8 cellular contexts compared by ENCODE assay signal in genomic region chr19:3625996-3626472, GRCh38. TPM values are rescaled to one million over a fixed set of nuclear protein-coding genes. Genes with fewer than 3 reads are reported as not detected.
A peak's percentile ranks its signal among the peaks of the same experiment; 100 is the strongest.
DNase-seq lines count a peak whose midpoint lies in the region; ATAC-seq, FAIRE-seq and TF ChIP-seq lines count a peak whose summit lies in the region.

No MANE protein-coding gene starts in this region.

- no peaks in the 10 kb centered on the region for H3K36me3 Mint-ChIP-seq in activated naive CD8-positive, alpha-beta T cell treated with anti-CD3 and anti-CD28 coated beads, Interleukin-2, amount 10 ng/mL, durations not matched to agents 7 days and 5 days

- peak; percentile 6 for ATAC-seq in HG03066 (IDR thresholded peaks at IDR 0.05; ENCODE audit: low read depth, unreplicated experiment)
- peak; percentile 10 for ATAC-seq in activated naive CD8-positive, alpha-beta T cell treated with anti-CD3 and anti-CD28 coated beads, Interleukin-2, amount 10 ng/mL, durations not matched to agents 7 days and 5 days (ENCODE audit: low read depth)
- ATAC-seq in thoracic aorta (ENCODE audit: insufficient number of reproducible peaks, low FRiP score, low read depth): no peak
- no peak for ATAC-seq in HG03139 (IDR thresholded peaks at IDR 0.05; ENCODE audit: unreplicated experiment)

- DNase-seq in EH (ENCODE audit: low read depth): peak; percentile 24
- no peak for DNase-seq in activated naive CD8-positive, alpha-beta T cell treated with anti-CD3 and anti-CD28 coated beads, Interleukin-2, amount 10 ng/mL, durations not matched to agents 7 days and 5 days
- DNase-seq in keratinocyte (ENCODE audit: low read depth, low spot score): no peak
- DNase-seq in thoracic aorta (ENCODE audit: low spot score): no peak
- DNase-seq in GM20000 (ENCODE audit: low spot score): no peak
- no peak for DNase-seq in NCI-H345 treated with DMSO at 0.1 percent for 48 hours (lab: John Stamatoyannopoulos, UW; ENCODE audit: unreplicated experiment)

- peaks cover 31% of the 10 kb centered on the region for H3K79me2 ChIP-seq in keratinocyte (ENCODE audit: control insufficient read depth, insufficient read depth, low read length)

- H3K27ac ChIP-seq in keratinocyte (ENCODE audit: control insufficient read depth, insufficient read depth, low read length) (peak overlapping the region; percentile 98), thoracic aorta (peak overlapping the region; percentile 84 to 92)

- H3K4me3 ChIP-seq in keratinocyte (ENCODE audit: control insufficient read depth in 2 of 3, extremely low read depth in 1 of 3, insufficient read depth in 2 of 3, low read depth in 1 of 3, low read length in 3 of 3): peak overlapping the region; percentile 90 to 95 (median 93)
- H3K4me3 ChIP-seq in thoracic aorta: peak overlapping the region; percentile 86

- H3K4me1 ChIP-seq in keratinocyte (ENCODE audit: control insufficient read depth, extremely low read depth, insufficient read depth, low read length) (peaks cover 13% of the 10 kb centered on the region), thoracic aorta (ENCODE audit: control insufficient read depth in 1 of 2, low read depth in 2 of 2) (peaks cover 12 to 31% of the 10 kb centered on the region in 2 donors)

- H2AFZ ChIP-seq in keratinocyte (ENCODE audit: control insufficient read depth, low read length): peak overlapping the region; percentile 95

- no peak for FAIRE-seq in keratinocyte (lab: Jason Lieb, UNC)

- TF ChIP-seq CTCF in keratinocyte (optimal IDR thresholded peaks at IDR 0.05 in 1 of 3, IDR thresholded peaks at IDR 0.05 in 1 of 3, conservative IDR thresholded peaks at IDR 0.05 in 1 of 3; ENCODE audit: extremely low read depth in 1 of 3, insufficient read depth in 2 of 3, low read length in 3 of 3) (no peak), thoracic aorta (IDR thresholded peaks at IDR 0.05) (no peak), GM20000 (IDR thresholded peaks at IDR 0.05; ENCODE audit: extremely low read depth, missing control alignments) (no peak)

- H3K9me3 ChIP-seq in keratinocyte (ENCODE audit: control insufficient read depth, low read depth, low read length) (no peaks in the 10 kb centered on the region), thoracic aorta (no peaks in the 10 kb centered on the region)

- H3K27me3 ChIP-seq in keratinocyte (ENCODE audit: control insufficient read depth, extremely low read depth, insufficient read depth, low read length): no peaks in the 10 kb centered on the region
- no peaks in the 10 kb centered on the region for H3K27me3 ChIP-seq in thoracic aorta (replicated peaks; ENCODE audit: insufficient read depth)

- H3K9me3 Mint-ChIP-seq in activated naive CD8-positive, alpha-beta T cell treated with anti-CD3 and anti-CD28 coated beads, Interleukin-2, amount 10 ng/mL, durations not matched to agents 7 days and 5 days: no peaks in the 10 kb centered on the region

- no peaks in the 10 kb centered on the region for H3K27me3 Mint-ChIP-seq in activated naive CD8-positive, alpha-beta T cell treated with anti-CD3 and anti-CD28 coated beads, Interleukin-2, amount 10 ng/mL, durations not matched to agents 7 days and 5 days

- peak overlapping the region; percentile 97 for H3K4me3 Mint-ChIP-seq in activated naive CD8-positive, alpha-beta T cell treated with anti-CD3 and anti-CD28 coated beads, Interleukin-2, amount 10 ng/mL, durations not matched to agents 7 days and 5 days

- H3K36me3 ChIP-seq in keratinocyte (ENCODE audit: control insufficient read depth in 2 of 2, extremely low read depth in 1 of 2, insufficient read depth in 2 of 2, low read length in 2 of 2) (peaks cover 3 to 5% of the 10 kb centered on the region in 2 experiments), thoracic aorta (peaks cover 11% of the 10 kb centered on the region)

- H3K4me2 ChIP-seq in keratinocyte (ENCODE audit: control insufficient read depth, extremely low read depth, insufficient read depth, low read depth, low read length): peak overlapping the region; percentile 81

- H4K20me1 ChIP-seq in keratinocyte (ENCODE audit: control insufficient read depth, extremely low read depth, insufficient read depth, low read length): no peaks in the 10 kb centered on the region

- H3K9ac ChIP-seq in keratinocyte (ENCODE audit: control insufficient read depth, extremely low read depth, insufficient read depth, low read length): peak overlapping the region; percentile 97

- dilution Hi-C loops in keratinocyte (cut with MboI; ENCODE audit: extremely low pct_ligation_motif_present, low sequenced_read_pairs): no loop called here

- POLR2A ChIA-PET in activated naive CD8-positive, alpha-beta T cell treated with anti-CD3 and anti-CD28 coated beads, Interleukin-2, amount 10 ng/mL, durations not matched to agents 7 days and 5 days (lab: Charles Lee): no interaction called here

- H3K9me1 ChIP-seq in keratinocyte (ENCODE audit: control insufficient read depth, extremely low read depth, insufficient read depth, low read length): no peaks in the 10 kb centered on the region

- H3K27ac Mint-ChIP-seq in activated naive CD8-positive, alpha-beta T cell treated with anti-CD3 and anti-CD28 coated beads, Interleukin-2, amount 10 ng/mL, durations not matched to agents 7 days and 5 days: peak overlapping the region; percentile 91

- H3K4me1 Mint-ChIP-seq in activated naive CD8-positive, alpha-beta T cell treated with anti-CD3 and anti-CD28 coated beads, Interleukin-2, amount 10 ng/mL, durations not matched to agents 7 days and 5 days: peaks cover 13% of the 10 kb centered on the region

RNA-seq across cellular contexts. Expression of gene CACTIN, which starts 0.6 kb away (rescaled TPM):
- total RNA-seq in activated naive CD8-positive, alpha-beta T cell treated with anti-CD3 and anti-CD28 coated beads, Interleukin-2, amount 10 ng/mL, durations not matched to agents 7 days and 5 days: 10 to 100 TPM; 36.8 to 40.8 TPM
- polyA plus RNA-seq in keratinocyte: 10.8 to 15.0 TPM (median 11.1 TPM) in 3 replicates
- polyA plus RNA-seq in keratinocyte (2011; ENCODE audit: low read depth): 7.5 TPM
- 5.9 and 14.2 TPM in 2 replicates for polyA plus RNA-seq in keratinocyte (2011; cell fraction: cytosol; rRNA removed)
- polyA plus RNA-seq in keratinocyte (2011; cell fraction: nucleus; rRNA removed): 23.7 and 28.9 TPM in 2 replicates
- polyA plus RNA-seq in keratinocyte (2012; ENCODE audit: low replicate concordance): 12.8 and 18.6 TPM in 2 replicates
- 7.6 to 15.4 TPM (median 7.7 TPM) in 3 replicates for polyA minus RNA-seq in keratinocyte
- polyA minus RNA-seq in keratinocyte (2011; cell fraction: cytosol; rRNA and poly(A)+ RNA removed): 20.7 TPM
- 13.5 and 14.3 TPM in 2 replicates for polyA minus RNA-seq in keratinocyte (2011; cell fraction: nucleus; rRNA and poly(A)+ RNA removed)
- 10 to 100 TPM; 33.4 to 38.0 TPM for total RNA-seq in thoracic aorta

RNA-seq across cellular contexts. Expression of gene TBXA2R, which starts 19.4 kb away (rescaled TPM):
- total RNA-seq in activated naive CD8-positive, alpha-beta T cell treated with anti-CD3 and anti-CD28 coated beads, Interleukin-2, amount 10 ng/mL, durations not matched to agents 7 days and 5 days: 1 to 10 TPM; 1.7 to 2.1 TPM
- polyA plus RNA-seq in keratinocyte: not detected in 3 replicates
- polyA plus RNA-seq in keratinocyte (2011; ENCODE audit: low read depth): not detected
- polyA plus RNA-seq in keratinocyte (2011; cell fraction: cytosol; rRNA removed): not detected in 2 replicates
- 0.08 TPM in 1 of 2 replicates, not detected in the other for polyA plus RNA-seq in keratinocyte (2011; cell fraction: nucleus; rRNA removed)
- polyA plus RNA-seq in keratinocyte (2012; ENCODE audit: low replicate concordance): 0.09 TPM in 1 of 2 replicates, not detected in the other
- not detected in 3 replicates for polyA minus RNA-seq in keratinocyte
- not detected for polyA minus RNA-seq in keratinocyte (2011; cell fraction: cytosol; rRNA and poly(A)+ RNA removed)
- polyA minus RNA-seq in keratinocyte (2011; cell fraction: nucleus; rRNA and poly(A)+ RNA removed): not detected in 2 replicates
- total RNA-seq in thoracic aorta: 10 to 100 TPM; 29.4 to 39.1 TPM

RNA-seq across cellular contexts. Expression of gene GIPC3, which starts 40.8 kb away (rescaled TPM):
- 1 to 10 TPM; 1.4 to 1.5 TPM for total RNA-seq in activated naive CD8-positive, alpha-beta T cell treated with anti-CD3 and anti-CD28 coated beads, Interleukin-2, amount 10 ng/mL, durations not matched to agents 7 days and 5 days
- not detected in 3 replicates for polyA plus RNA-seq in keratinocyte
- polyA plus RNA-seq in keratinocyte (2011; ENCODE audit: low read depth): not detected
- not detected in 2 replicates for polyA plus RNA-seq in keratinocyte (2011; cell fraction: cytosol; rRNA removed)
- polyA plus RNA-seq in keratinocyte (2011; cell fraction: nucleus; rRNA removed): not detected in 2 replicates
- polyA plus RNA-seq in keratinocyte (2012; ENCODE audit: low replicate concordance): not detected in 2 replicates
- polyA minus RNA-seq in keratinocyte: not detected in 3 replicates
- not detected for polyA minus RNA-seq in keratinocyte (2011; cell fraction: cytosol; rRNA and poly(A)+ RNA removed)
- polyA minus RNA-seq in keratinocyte (2011; cell fraction: nucleus; rRNA and poly(A)+ RNA removed): not detected in 2 replicates
- total RNA-seq in thoracic aorta: 1 to 10 TPM; 1.1 to 1.6 TPM

RNA-seq across cellular contexts. Expression of gene HMG20B, which starts 53.3 kb away (rescaled TPM):
- total RNA-seq in activated naive CD8-positive, alpha-beta T cell treated with anti-CD3 and anti-CD28 coated beads, Interleukin-2, amount 10 ng/mL, durations not matched to agents 7 days and 5 days: 10 to 100 TPM; 58.5 to 59.5 TPM
- polyA plus RNA-seq in keratinocyte: 27.9 to 38.3 TPM (median 27.9 TPM) in 3 replicates
- polyA plus RNA-seq in keratinocyte (2011; ENCODE audit: low read depth): 87.5 TPM
- 15.2 and 37.3 TPM in 2 replicates for polyA plus RNA-seq in keratinocyte (2011; cell fraction: cytosol; rRNA removed)
- 39.3 and 57.3 TPM in 2 replicates for polyA plus RNA-seq in keratinocyte (2011; cell fraction: nucleus; rRNA removed)
- 30.6 and 44.6 TPM in 2 replicates for polyA plus RNA-seq in keratinocyte (2012; ENCODE audit: low replicate concordance)
- 6.5 to 17.1 TPM (median 7.6 TPM) in 3 replicates for polyA minus RNA-seq in keratinocyte
- 54.1 TPM for polyA minus RNA-seq in keratinocyte (2011; cell fraction: cytosol; rRNA and poly(A)+ RNA removed)
- 14.0 and 17.2 TPM in 2 replicates for polyA minus RNA-seq in keratinocyte (2011; cell fraction: nucleus; rRNA and poly(A)+ RNA removed)
- 100 to 1,000 TPM in 1 of 2 donors, 10 to 100 TPM in 1; 90.8 to 120 TPM for total RNA-seq in thoracic aorta

Comparison
In these comparisons a context has a peak if more than half of its experiments do, and no peak if none do; other contexts are left out.
1. ATAC-seq: peak in HG03066 (single experiment) and activated naive CD8-positive, alpha-beta T cell treated with anti-CD3 and anti-CD28 coated beads, Interleukin-2, amount 10 ng/mL, durations not matched to agents 7 days and 5 days (single experiment); none in thoracic aorta (single experiment) and HG03139 (single experiment).
2. RNA of gene TBXA2R, which starts 19.4 kb away (total RNA-seq): 29.4 to 39.1 TPM in thoracic aorta; 1.7 to 2.1 TPM in activated naive CD8-positive, alpha-beta T cell treated with anti-CD3 and anti-CD28 coated beads, Interleukin-2, amount 10 ng/mL, durations not matched to agents 7 days and 5 days; every median in the first group is over 4 times any median in the second.